10 cellular contexts compared by ENCODE assay signal in the genomic region with DNA sequence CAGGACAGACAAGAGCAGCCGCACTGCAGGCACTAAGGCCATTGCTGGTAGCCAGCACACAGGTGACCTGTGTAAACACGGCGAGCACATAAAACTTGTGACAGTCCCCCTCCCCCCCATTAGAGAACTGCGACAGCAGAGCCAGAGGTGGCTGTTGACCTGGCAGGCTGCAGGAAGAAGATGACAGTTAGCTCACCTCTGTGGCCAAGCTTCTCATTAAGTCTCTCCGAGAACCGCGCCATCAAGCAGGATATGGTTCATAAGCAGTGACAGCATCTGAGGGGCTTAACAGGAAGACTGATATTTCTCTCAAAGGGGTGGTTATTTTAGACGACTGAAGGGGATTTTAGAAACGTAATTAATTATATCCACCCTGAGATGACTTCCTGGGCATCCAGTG. TPM values are rescaled to one million over a fixed set of nuclear protein-coding genes. Genes with fewer than 3 reads are reported as not detected.
A peak's percentile ranks its signal among the peaks of the same experiment; 100 is the strongest.
DNase-seq lines count a peak whose midpoint lies in the region; ATAC-seq, FAIRE-seq and TF ChIP-seq lines count a peak whose summit lies in the region.
"Had no signal": no experiment of that assay in that cellular context is flagged by ENCODE, and none has a peak within 500 bp of the region (broad histone marks: within the 10 kb centered on the region; RNA-seq: fewer than 3 reads in every experiment).

No MANE protein-coding gene starts in this region.

- H3K9me3 ChIP-seq in liver (ENCODE audit: control insufficient read depth in 4 of 4, low read length in 3 of 4): no peaks in the 10 kb centered on the region
- H3K9me3 ChIP-seq in HepG2 (ENCODE audit: low read length): no peaks in the 10 kb centered on the region
- H3K9me3 ChIP-seq in mucosa of stomach (ENCODE audit: control insufficient read depth, low read length): no peaks in the 10 kb centered on the region
- H3K9me3 ChIP-seq: right atrium auricular region had no signal

- H3K27ac Mint-ChIP-seq in activated naive CD8-positive, alpha-beta T cell treated with anti-CD3 and anti-CD28 coated beads for 36 hours: peak overlapping the region; percentile 95
- H3K27ac Mint-ChIP-seq in GM23338: no peak overlapping the region

- 28% methylated on average over 9 of the region's 9 CpGs for WGBS in liver
- WGBS in HepG2 (ENCODE audit: low lambda C conversion rate): 92% methylated on average over 9 of the region's 9 CpGs

- TF ChIP-seq CTCF in liver (IDR thresholded peaks at IDR 0.05; ENCODE audit: low read depth, low read length, missing input control) (no peak), HepG2 (CRISPR knock-in tag; IDR thresholded peaks at IDR 0.05) (no peak), GM23338 (conservative IDR thresholded peaks at IDR 0.05; ENCODE audit: low read depth in 2 of 2) (no peak)

- peaks cover 60% of the 10 kb centered on the region for H3K4me1 Mint-ChIP-seq in activated naive CD8-positive, alpha-beta T cell treated with anti-CD3 and anti-CD28 coated beads for 36 hours
- H3K4me1 Mint-ChIP-seq in GM23338: peaks cover 18% of the 10 kb centered on the region

- H3K4me3 ChIP-seq in liver (ENCODE audit: low read depth in 1 of 3, low read length in 3 of 3): no peak overlapping the region
- no peak overlapping the region for H3K4me3 ChIP-seq in HepG2 (replicated peaks in 1 of 3; ENCODE audit: insufficient read depth in 1 of 3, low read depth in 2 of 3, low read length in 3 of 3)
- H3K4me3 ChIP-seq in mucosa of stomach (ENCODE audit: low read length): no peak overlapping the region
- H3K4me3 ChIP-seq in GM23338: no peak overlapping the region
- H3K4me3 ChIP-seq: right atrium auricular region had no signal

- CTCF ChIA-PET in HepG2 (lab: Yijun Ruan, JAX; ENCODE audit: low intra/inter-chr PET ratio, low total read pairs): no interaction called here

- H3K36me3 ChIP-seq in liver (ENCODE audit: control insufficient read depth in 4 of 4, insufficient read depth in 3 of 4, low read depth in 1 of 4, low read length in 3 of 4): peaks cover 4 to 25% (median 17%) of the 10 kb centered on the region in 4 donors
- H3K36me3 ChIP-seq in HepG2 (replicated peaks in 1 of 2; ENCODE audit: control insufficient read depth in 1 of 2, insufficient read depth in 2 of 2, low read length in 2 of 2): peaks cover 17 to 77% of the 10 kb centered on the region in 2 experiments
- H3K36me3 ChIP-seq in mucosa of stomach (ENCODE audit: control insufficient read depth, insufficient read depth, low read length): peaks cover 7% of the 10 kb centered on the region
- H3K36me3 ChIP-seq in GM23338 (ENCODE audit: insufficient read depth): peaks cover 10% of the 10 kb centered on the region

- H3K79me2 ChIP-seq in HepG2 (ENCODE audit: insufficient read depth, low read length) (peaks cover 98% of the 10 kb centered on the region), GM23338 (replicated peaks; ENCODE audit: insufficient read depth) (peaks cover 93% of the 10 kb centered on the region)

- ATAC-seq in HepG2 (no peak), GM23338 (no peak), GM18498 (IDR thresholded peaks at IDR 0.05; ENCODE audit: unreplicated experiment) (no peak)

- no peaks in the 10 kb centered on the region for H3K9me3 Mint-ChIP-seq in activated naive CD8-positive, alpha-beta T cell treated with anti-CD3 and anti-CD28 coated beads for 36 hours
- no peaks in the 10 kb centered on the region for H3K9me3 Mint-ChIP-seq in GM23338

- no TSS peak for BruUV-seq in HepG2 (replicated peaks; lab: Mats Ljungman, UMichigan)

- TF ChIP-seq POLR2A in HepG2 (IDR thresholded peaks at IDR 0.05; ENCODE audit: insufficient read depth in 1 of 2, low read depth in 2 of 2, low read length in 2 of 2): no peak

- in situ Hi-C loops in HepG2 (cut with HindIII; ENCODE audit: extremely low pct_ligation_motif_present, low pct_unique_long_range_greater_than_20kb): no loop called here

- peak overlapping the region; percentile 77 for H3K4me3 Mint-ChIP-seq in activated naive CD8-positive, alpha-beta T cell treated with anti-CD3 and anti-CD28 coated beads for 36 hours
- H3K4me3 Mint-ChIP-seq in GM23338: no peak overlapping the region

- POLR2A ChIA-PET in HepG2 (lab: Yijun Ruan, JAX): interaction anchor here (0.8 to 1.5 kb wide), 4 partner anchors 11 to 21 kb away, joined by 3 to 6 read pairs (median 4); a partner anchor contains a TSS

- TF ChIP-seq EP300 in HepG2 (IDR thresholded peaks at IDR 0.05; ENCODE audit: low read depth in 2 of 2, low read length in 2 of 2): no peak
- no peak for TF ChIP-seq EP300 in HepG2 (CRISPR knock-in tag; IDR thresholded peaks at IDR 0.05; ENCODE audit: borderline replicate concordance)

- no peak for FAIRE-seq in HepG2 (lab: Jason Lieb, UNC)

- H3K9ac ChIP-seq in liver (ENCODE audit: low read depth in 1 of 2, low read length in 2 of 2) (no peak overlapping the region), HepG2 (ENCODE audit: insufficient read depth, low read depth, low read length) (no peak overlapping the region), mucosa of stomach (ENCODE audit: low read length) (peak overlapping the region; percentile 16)

- H3K27ac ChIP-seq in liver (ENCODE audit: low read depth in 1 of 2, low read length in 2 of 2) (peak overlapping the region; percentile 51 to 62), HepG2 (ENCODE audit: extremely low read length, insufficient read depth, low read length) (no peak overlapping the region), GM23338 (ENCODE audit: low read depth) (no peak overlapping the region)
- H3K27ac ChIP-seq: right atrium auricular region, WERI-Rb-1 had no signal

- intact Hi-C loops in HepG2 (cut with micrococcal nuclease; ENCODE audit: unreplicated experiment): no loop called here

- H3K4me1 ChIP-seq in liver (ENCODE audit: control insufficient read depth in 4 of 4, insufficient read depth in 4 of 4, low read length in 3 of 4) (peaks cover 28 to 75% (median 65%) of the 10 kb centered on the region in 4 donors), HepG2 (ENCODE audit: insufficient read depth, low read length) (peaks cover 61% of the 10 kb centered on the region), mucosa of stomach (ENCODE audit: control insufficient read depth, insufficient read depth, low read length) (peaks cover 56% of the 10 kb centered on the region), GM23338 (ENCODE audit: insufficient read depth) (peaks cover 6% of the 10 kb centered on the region; the same call in 1 of the 2 replicates)

- no peaks in the 10 kb centered on the region for H3K27me3 ChIP-seq in liver (ENCODE audit: control insufficient read depth in 4 of 4, insufficient read depth in 4 of 4, low read length in 3 of 4)
- H3K27me3 ChIP-seq in HepG2 (ENCODE audit: control insufficient read depth in 1 of 2, insufficient read depth in 2 of 2, low read length in 2 of 2): no peaks in the 10 kb centered on the region
- no peaks in the 10 kb centered on the region for H3K27me3 ChIP-seq in mucosa of stomach (ENCODE audit: control insufficient read depth, insufficient read depth, low read length)
- H3K27me3 ChIP-seq in GM23338 (ENCODE audit: insufficient read depth): no peaks in the 10 kb centered on the region
- H3K27me3 ChIP-seq: right atrium auricular region had no signal

- H3F3A ChIP-seq in GM23338 (replicated peaks; ENCODE audit: low read depth): peaks cover 3% of the 10 kb centered on the region; the same call in 1 of the 2 replicates

- H3K4me2 ChIP-seq in HepG2 (ENCODE audit: low read depth, low read length) (no peak overlapping the region), GM23338 (no peak overlapping the region)

- H3K9me2 ChIP-seq in GM23338 (ENCODE audit: insufficient read depth): no peaks in the 10 kb centered on the region

- no peak for DNase-seq in HepG2 (ENCODE audit: low spot score)
- DNase-seq in activated naive CD8-positive, alpha-beta T cell treated with anti-CD3 and anti-CD28 coated beads for 36 hours: peak; percentile 49
- DNase-seq in NCI-H1092 (lab: John Stamatoyannopoulos, UW): no peak
- DNase-seq in NCI-H146 (lab: John Stamatoyannopoulos, UW): no peak
- no peak for DNase-seq in GM23338 (ENCODE audit: low spot score)
- DNase-seq: WERI-Rb-1 had no signal

- peaks cover 56% of the 10 kb centered on the region for H3K36me3 Mint-ChIP-seq in activated naive CD8-positive, alpha-beta T cell treated with anti-CD3 and anti-CD28 coated beads for 36 hours
- peaks cover 53% of the 10 kb centered on the region for H3K36me3 Mint-ChIP-seq in GM23338 (ENCODE audit: low read depth)

- no peaks in the 10 kb centered on the region for H3K27me3 Mint-ChIP-seq in activated naive CD8-positive, alpha-beta T cell treated with anti-CD3 and anti-CD28 coated beads for 36 hours
- H3K27me3 Mint-ChIP-seq in GM23338 (ENCODE audit: insufficient read depth, low read depth, poor library complexity): peaks cover 11% of the 10 kb centered on the region

- H4K20me1 ChIP-seq in HepG2 (ENCODE audit: insufficient read depth, low read length) (peaks cover 94% of the 10 kb centered on the region), GM23338 (replicated peaks; ENCODE audit: insufficient read depth) (peaks cover 77% of the 10 kb centered on the region)

- TF ChIP-seq RAD21 in liver (IDR thresholded peaks at IDR 0.05) (no peak), HepG2 (CRISPR knock-in tag; IDR thresholded peaks at IDR 0.05) (no peak)

- H2AFZ ChIP-seq in HepG2 (ENCODE audit: low read length): no peak overlapping the region
- H2AFZ ChIP-seq in GM23338: no peak overlapping the region

RNA-seq across cellular contexts. Expression of a gene that starts 5.2 kb away (rescaled TPM):
- total RNA-seq in liver: 100 to 1,000 TPM; 196 to 386 TPM
- polyA plus RNA-seq in liver: 100 to 1,000 TPM; 142 to 238 TPM
- 135 and 265 TPM in 2 replicates for total RNA-seq in HepG2 (2016; rRNA removed; fragmentation: Illumina TruSeq; extraction: Trizol)
- total RNA-seq in HepG2 (2016; cell fraction: cytosol; rRNA removed; fragmentation: Illumina TruSeq; extraction: Trizol; ENCODE audit: low read depth): 32.2 and 32.9 TPM in 2 replicates
- 115 and 269 TPM in 2 replicates for total RNA-seq in HepG2 (2016; cell fraction: insoluble cytoplasmic fraction; rRNA removed; fragmentation: Illumina TruSeq; extraction: Trizol)
- 110 and 114 TPM in 2 replicates for total RNA-seq in HepG2 (2016; cell fraction: membrane; rRNA removed; fragmentation: Illumina TruSeq; extraction: Trizol)
- 228 and 275 TPM in 2 replicates for total RNA-seq in HepG2 (2016; cell fraction: nucleus; rRNA removed; fragmentation: Illumina TruSeq; extraction: Trizol)
- 220 and 224 TPM in 2 replicates for polyA plus RNA-seq in HepG2 (2011; rRNA removed)
- polyA plus RNA-seq in HepG2 (2011; cell fraction: cytosol; rRNA removed): 264 and 277 TPM in 2 replicates
- polyA plus RNA-seq in HepG2 (2011; cell fraction: nucleus; rRNA removed): 180 and 191 TPM in 2 replicates
- 188 and 224 TPM in 2 replicates for polyA plus RNA-seq in HepG2 (2012)
- 32.1 and 37.0 TPM in 2 replicates for polyA plus RNA-seq in HepG2 (2016; cell fraction: cytosol; fragmentation: Illumina TruSeq; extraction: Trizol; ENCODE audit: low read depth)
- 124 and 145 TPM in 2 replicates for polyA plus RNA-seq in HepG2 (2016; cell fraction: insoluble cytoplasmic fraction; fragmentation: Illumina TruSeq; extraction: Trizol; ENCODE audit: low read depth)
- 76.2 and 78.0 TPM in 2 replicates for polyA plus RNA-seq in HepG2 (2016; cell fraction: membrane; fragmentation: Illumina TruSeq; extraction: Trizol; ENCODE audit: low read depth)
- polyA plus RNA-seq in HepG2 (2016; cell fraction: nucleus; fragmentation: Illumina TruSeq; extraction: Trizol; ENCODE audit: insufficient read depth, low read depth): 397 and 400 TPM in 2 replicates
- 375 and 710 TPM in 2 replicates for polyA minus RNA-seq in HepG2 (2011; rRNA and poly(A)+ RNA removed; ENCODE audit: low replicate concordance)
- 173 and 200 TPM in 2 replicates for polyA minus RNA-seq in HepG2 (2011; cell fraction: cytosol; rRNA and poly(A)+ RNA removed)
- 72.5 and 84.8 TPM in 2 replicates for polyA minus RNA-seq in HepG2 (2011; cell fraction: nucleus; rRNA and poly(A)+ RNA removed)
- 100 to 1,000 TPM; 197 to 198 TPM for total RNA-seq in activated naive CD8-positive, alpha-beta T cell treated with anti-CD3 and anti-CD28 coated beads for 36 hours
- total RNA-seq in GM23338 (2014; rRNA removed; shearing (Covaris generic)): 242 and 261 TPM in 2 replicates
- 66.3 and 67.7 TPM in 2 replicates for polyA plus RNA-seq in GM23338 (2016; fragmentation: Nextera tagmentation; extraction: Ambion mirVana)

RNA-seq across cellular contexts. Expression of a gene that starts 5.5 kb away (rescaled TPM):
- total RNA-seq in liver: under 1 TPM; 0.25 to 0.37 TPM
- under 1 TPM; 0.28 to 0.85 TPM for polyA plus RNA-seq in liver
- 1.1 and 2.2 TPM in 2 replicates for total RNA-seq in HepG2 (2016; rRNA removed; fragmentation: Illumina TruSeq; extraction: Trizol)
- total RNA-seq in HepG2 (2016; cell fraction: cytosol; rRNA removed; fragmentation: Illumina TruSeq; extraction: Trizol; ENCODE audit: low read depth): 3.2 and 4.6 TPM in 2 replicates
- total RNA-seq in HepG2 (2016; cell fraction: insoluble cytoplasmic fraction; rRNA removed; fragmentation: Illumina TruSeq; extraction: Trizol): 1.6 TPM in 2 replicates
- total RNA-seq in HepG2 (2016; cell fraction: membrane; rRNA removed; fragmentation: Illumina TruSeq; extraction: Trizol): 3.7 and 4.8 TPM in 2 replicates
- total RNA-seq in HepG2 (2016; cell fraction: nucleus; rRNA removed; fragmentation: Illumina TruSeq; extraction: Trizol): 0.53 and 0.75 TPM in 2 replicates
- polyA plus RNA-seq in HepG2 (2011; rRNA removed): 1.5 and 3.8 TPM in 2 replicates
- 2.0 and 2.7 TPM in 2 replicates for polyA plus RNA-seq in HepG2 (2011; cell fraction: cytosol; rRNA removed)
- 0.87 and 3.7 TPM in 2 replicates for polyA plus RNA-seq in HepG2 (2011; cell fraction: nucleus; rRNA removed)
- polyA plus RNA-seq in HepG2 (2012): 3.1 and 4.8 TPM in 2 replicates
- polyA plus RNA-seq in HepG2 (2016; cell fraction: cytosol; fragmentation: Illumina TruSeq; extraction: Trizol; ENCODE audit: low read depth): 4.2 and 4.8 TPM in 2 replicates
- 1.5 and 2.2 TPM in 2 replicates for polyA plus RNA-seq in HepG2 (2016; cell fraction: insoluble cytoplasmic fraction; fragmentation: Illumina TruSeq; extraction: Trizol; ENCODE audit: low read depth)
- 3.8 and 5.3 TPM in 2 replicates for polyA plus RNA-seq in HepG2 (2016; cell fraction: membrane; fragmentation: Illumina TruSeq; extraction: Trizol; ENCODE audit: low read depth)
- 1.2 and 2.1 TPM in 2 replicates for polyA plus RNA-seq in HepG2 (2016; cell fraction: nucleus; fragmentation: Illumina TruSeq; extraction: Trizol; ENCODE audit: insufficient read depth, low read depth)
- 0.56 and 1.5 TPM in 2 replicates for polyA minus RNA-seq in HepG2 (2011; rRNA and poly(A)+ RNA removed; ENCODE audit: low replicate concordance)
- polyA minus RNA-seq in HepG2 (2011; cell fraction: cytosol; rRNA and poly(A)+ RNA removed): 0.59 TPM in 1 of 2 replicates, not detected in the other
- 0.77 and 1.1 TPM in 2 replicates for polyA minus RNA-seq in HepG2 (2011; cell fraction: nucleus; rRNA and poly(A)+ RNA removed)
- under 1 TPM; 0.16 to 0.31 TPM for total RNA-seq in activated naive CD8-positive, alpha-beta T cell treated with anti-CD3 and anti-CD28 coated beads for 36 hours
- not detected in 2 replicates for total RNA-seq in GM23338 (2014; rRNA removed; shearing (Covaris generic))
- 0.57 TPM in 1 of 2 replicates, not detected in the other for polyA plus RNA-seq in GM23338 (2016; fragmentation: Nextera tagmentation; extraction: Ambion mirVana)

RNA-seq across cellular contexts. Expression of a gene that starts 14.3 kb away (rescaled TPM):
- total RNA-seq in liver (10 to 100 TPM in 1 of 2 donors, 1 to 10 TPM in 1; 6.0 to 13.5 TPM), HepG2 (2016; rRNA removed; fragmentation: Illumina TruSeq; extraction: Trizol) (10.3 and 13.6 TPM in 2 replicates)
- polyA plus RNA-seq in liver (10 to 100 TPM; 13.9 to 15.8 TPM), HepG2 (2011; rRNA removed) (6.1 and 6.3 TPM in 2 replicates), GM23338 (2016; fragmentation: Nextera tagmentation; extraction: Ambion mirVana) (100 and 104 TPM in 2 replicates)
- 10.3 and 15.8 TPM in 2 replicates for total RNA-seq in HepG2 (2016; cell fraction: cytosol; rRNA removed; fragmentation: Illumina TruSeq; extraction: Trizol; ENCODE audit: low read depth)
- total RNA-seq in HepG2 (2016; cell fraction: insoluble cytoplasmic fraction; rRNA removed; fragmentation: Illumina TruSeq; extraction: Trizol): 12.0 and 12.6 TPM in 2 replicates
- 10.0 and 13.9 TPM in 2 replicates for total RNA-seq in HepG2 (2016; cell fraction: membrane; rRNA removed; fragmentation: Illumina TruSeq; extraction: Trizol)
- 4.1 and 4.4 TPM in 2 replicates for total RNA-seq in HepG2 (2016; cell fraction: nucleus; rRNA removed; fragmentation: Illumina TruSeq; extraction: Trizol)
- 6.8 and 9.7 TPM in 2 replicates for polyA plus RNA-seq in HepG2 (2011; cell fraction: cytosol; rRNA removed)
- polyA plus RNA-seq in HepG2 (2011; cell fraction: nucleus; rRNA removed): 6.6 and 8.7 TPM in 2 replicates
- 6.8 and 8.6 TPM in 2 replicates for polyA plus RNA-seq in HepG2 (2012)
- polyA plus RNA-seq in HepG2 (2016; cell fraction: cytosol; fragmentation: Illumina TruSeq; extraction: Trizol; ENCODE audit: low read depth): 14.4 and 20.2 TPM in 2 replicates
- polyA plus RNA-seq in HepG2 (2016; cell fraction: insoluble cytoplasmic fraction; fragmentation: Illumina TruSeq; extraction: Trizol; ENCODE audit: low read depth): 19.8 and 21.6 TPM in 2 replicates
- polyA plus RNA-seq in HepG2 (2016; cell fraction: membrane; fragmentation: Illumina TruSeq; extraction: Trizol; ENCODE audit: low read depth): 12.6 and 15.8 TPM in 2 replicates
- polyA plus RNA-seq in HepG2 (2016; cell fraction: nucleus; fragmentation: Illumina TruSeq; extraction: Trizol; ENCODE audit: insufficient read depth, low read depth): 11.3 and 11.9 TPM in 2 replicates
- polyA minus RNA-seq in HepG2 (2011; rRNA and poly(A)+ RNA removed; ENCODE audit: low replicate concordance): 3.5 and 24.4 TPM in 2 replicates
- 2.3 and 5.0 TPM in 2 replicates for polyA minus RNA-seq in HepG2 (2011; cell fraction: cytosol; rRNA and poly(A)+ RNA removed)
- 1.6 and 2.3 TPM in 2 replicates for polyA minus RNA-seq in HepG2 (2011; cell fraction: nucleus; rRNA and poly(A)+ RNA removed)
- 10 to 100 TPM; 30.7 to 32.2 TPM for total RNA-seq in activated naive CD8-positive, alpha-beta T cell treated with anti-CD3 and anti-CD28 coated beads for 36 hours
- 32.4 and 39.9 TPM in 2 replicates for total RNA-seq in GM23338 (2014; rRNA removed; shearing (Covaris generic))

RNA-seq across cellular contexts. Expression of a gene that starts 14.4 kb away (rescaled TPM):
- total RNA-seq in liver (10 to 100 TPM; 20.7 to 42.8 TPM), HepG2 (2016; rRNA removed; fragmentation: Illumina TruSeq; extraction: Trizol) (10.6 and 17.8 TPM in 2 replicates)
- polyA plus RNA-seq in liver (100 to 1,000 TPM in 1 of 2 donors, 10 to 100 TPM in 1; 58.3 to 106 TPM), HepG2 (2011; rRNA removed) (39.2 and 40.7 TPM in 2 replicates), GM23338 (2016; fragmentation: Nextera tagmentation; extraction: Ambion mirVana) (51.5 and 52.6 TPM in 2 replicates)
- 21.0 and 25.4 TPM in 2 replicates for total RNA-seq in HepG2 (2016; cell fraction: cytosol; rRNA removed; fragmentation: Illumina TruSeq; extraction: Trizol; ENCODE audit: low read depth)
- total RNA-seq in HepG2 (2016; cell fraction: insoluble cytoplasmic fraction; rRNA removed; fragmentation: Illumina TruSeq; extraction: Trizol): 9.6 and 18.9 TPM in 2 replicates
- 22.4 and 26.0 TPM in 2 replicates for total RNA-seq in HepG2 (2016; cell fraction: membrane; rRNA removed; fragmentation: Illumina TruSeq; extraction: Trizol)
- 13.9 and 14.0 TPM in 2 replicates for total RNA-seq in HepG2 (2016; cell fraction: nucleus; rRNA removed; fragmentation: Illumina TruSeq; extraction: Trizol)
- polyA plus RNA-seq in HepG2 (2011; cell fraction: cytosol; rRNA removed): 29.3 and 32.3 TPM in 2 replicates
- polyA plus RNA-seq in HepG2 (2011; cell fraction: nucleus; rRNA removed): 29.7 and 32.0 TPM in 2 replicates
- 22.8 and 26.6 TPM in 2 replicates for polyA plus RNA-seq in HepG2 (2012)
- polyA plus RNA-seq in HepG2 (2016; cell fraction: cytosol; fragmentation: Illumina TruSeq; extraction: Trizol; ENCODE audit: low read depth): 52.7 and 53.1 TPM in 2 replicates
- polyA plus RNA-seq in HepG2 (2016; cell fraction: insoluble cytoplasmic fraction; fragmentation: Illumina TruSeq; extraction: Trizol; ENCODE audit: low read depth): 19.0 and 20.1 TPM in 2 replicates
- 38.1 and 44.5 TPM in 2 replicates for polyA plus RNA-seq in HepG2 (2016; cell fraction: membrane; fragmentation: Illumina TruSeq; extraction: Trizol; ENCODE audit: low read depth)
- 46.1 and 51.6 TPM in 2 replicates for polyA plus RNA-seq in HepG2 (2016; cell fraction: nucleus; fragmentation: Illumina TruSeq; extraction: Trizol; ENCODE audit: insufficient read depth, low read depth)
- polyA minus RNA-seq in HepG2 (2011; rRNA and poly(A)+ RNA removed; ENCODE audit: low replicate concordance): 14.4 and 46.3 TPM in 2 replicates
- polyA minus RNA-seq in HepG2 (2011; cell fraction: cytosol; rRNA and poly(A)+ RNA removed): 8.0 and 10.5 TPM in 2 replicates
- polyA minus RNA-seq in HepG2 (2011; cell fraction: nucleus; rRNA and poly(A)+ RNA removed): 7.1 and 7.5 TPM in 2 replicates
- total RNA-seq in activated naive CD8-positive, alpha-beta T cell treated with anti-CD3 and anti-CD28 coated beads for 36 hours: 10 to 100 TPM; 25.4 to 26.6 TPM
- 21.6 and 39.1 TPM in 2 replicates for total RNA-seq in GM23338 (2014; rRNA removed; shearing (Covaris generic))

RNA-seq across cellular contexts. Expression of a gene that starts 22.7 kb away (rescaled TPM):
- total RNA-seq in liver: 100 to 1,000 TPM; 571 to 930 TPM
- polyA plus RNA-seq in liver: 100 to 1,000 TPM; 215 to 837 TPM
- total RNA-seq in HepG2 (2016; rRNA removed; fragmentation: Illumina TruSeq; extraction: Trizol): 2,938 and 3,359 TPM in 2 replicates
- total RNA-seq in HepG2 (2016; cell fraction: cytosol; rRNA removed; fragmentation: Illumina TruSeq; extraction: Trizol; ENCODE audit: low read depth): 3,183 and 3,719 TPM in 2 replicates
- total RNA-seq in HepG2 (2016; cell fraction: insoluble cytoplasmic fraction; rRNA removed; fragmentation: Illumina TruSeq; extraction: Trizol): 2,895 and 3,215 TPM in 2 replicates
- total RNA-seq in HepG2 (2016; cell fraction: membrane; rRNA removed; fragmentation: Illumina TruSeq; extraction: Trizol): 5,789 and 6,219 TPM in 2 replicates
- 1,151 and 1,198 TPM in 2 replicates for total RNA-seq in HepG2 (2016; cell fraction: nucleus; rRNA removed; fragmentation: Illumina TruSeq; extraction: Trizol)
- polyA plus RNA-seq in HepG2 (2011; rRNA removed): 2,401 and 2,404 TPM in 2 replicates
- 3,191 and 3,845 TPM in 2 replicates for polyA plus RNA-seq in HepG2 (2011; cell fraction: cytosol; rRNA removed)
- polyA plus RNA-seq in HepG2 (2011; cell fraction: nucleus; rRNA removed): 1,035 and 1,145 TPM in 2 replicates
- 2,335 and 2,606 TPM in 2 replicates for polyA plus RNA-seq in HepG2 (2012)
- 3,837 and 4,399 TPM in 2 replicates for polyA plus RNA-seq in HepG2 (2016; cell fraction: cytosol; fragmentation: Illumina TruSeq; extraction: Trizol; ENCODE audit: low read depth)
- 3,343 and 3,509 TPM in 2 replicates for polyA plus RNA-seq in HepG2 (2016; cell fraction: insoluble cytoplasmic fraction; fragmentation: Illumina TruSeq; extraction: Trizol; ENCODE audit: low read depth)
- polyA plus RNA-seq in HepG2 (2016; cell fraction: membrane; fragmentation: Illumina TruSeq; extraction: Trizol; ENCODE audit: low read depth): 6,158 and 6,472 TPM in 2 replicates
- 1,904 and 1,909 TPM in 2 replicates for polyA plus RNA-seq in HepG2 (2016; cell fraction: nucleus; fragmentation: Illumina TruSeq; extraction: Trizol; ENCODE audit: insufficient read depth, low read depth)
- 1,962 and 4,695 TPM in 2 replicates for polyA minus RNA-seq in HepG2 (2011; rRNA and poly(A)+ RNA removed; ENCODE audit: low replicate concordance)
- 853 and 917 TPM in 2 replicates for polyA minus RNA-seq in HepG2 (2011; cell fraction: cytosol; rRNA and poly(A)+ RNA removed)
- 477 and 550 TPM in 2 replicates for polyA minus RNA-seq in HepG2 (2011; cell fraction: nucleus; rRNA and poly(A)+ RNA removed)
- total RNA-seq in activated naive CD8-positive, alpha-beta T cell treated with anti-CD3 and anti-CD28 coated beads for 36 hours: 1,000 to 10,000 TPM; 3,142 to 3,195 TPM
- total RNA-seq in GM23338 (2014; rRNA removed; shearing (Covaris generic)): 2,020 and 2,188 TPM in 2 replicates
- 1,644 and 1,788 TPM in 2 replicates for polyA plus RNA-seq in GM23338 (2016; fragmentation: Nextera tagmentation; extraction: Ambion mirVana)

Comparison
In these comparisons a context has a peak if more than half of its experiments do, and no peak if none do; other contexts are left out.
1. H3K27ac ChIP-seq: peak in liver (2 of 2); none in HepG2 (single experiment) and GM23338 (single experiment).